ENCODE assay signal across 25 cellular contexts in genomic region chr10:42697926-42698325, GRCh38.
"Had no signal": no experiment of that assay in that cellular context is flagged by ENCODE, and none has a peak within 500 bp of the region (broad histone marks: within the 10 kb centered on the region; RNA-seq: fewer than 3 reads in every experiment).

No MANE protein-coding gene starts in this region.

- H3K9me3 ChIP-seq: esophagus squamous epithelium, heart right ventricle, left lung, mucosa of descending colon, neutrophil, right lobe of liver, thoracic aorta, tibial nerve, upper lobe of left lung had no signal

- H3K4me1 ChIP-seq: esophagus squamous epithelium, heart right ventricle, left lung, parathyroid adenoma, right lobe of liver, tibial nerve, upper lobe of left lung had no signal

- H3K27ac ChIP-seq: esophagus squamous epithelium, heart right ventricle, left lung, neutrophil, parathyroid adenoma, right lobe of liver, thoracic aorta, tibial nerve, upper lobe of left lung had no signal

- DNase-seq: effector memory CD8-positive, alpha-beta T cell; erythroblast; esophagus squamous epithelium; foreskin melanocyte; glutamatergic neuron; heart right ventricle; hippocampal formation; left cardiac atrium; left lung; mesenchymal stem cell; mucosa of descending colon; naive B cell; right lobe of liver; small intestine; stimulated activated CD4-positive, alpha-beta T cell treated with anti-CD3 and anti-CD28 coated beads, Interleukin-15, amount 100 ng/mL, for 24 hours; stimulated activated CD4-positive, alpha-beta T cell treated with anti-CD3 and anti-CD28 coated beads, Interleukin-2, amount 100 ng/mL, for 48 hours; stimulated activated naive B cell treated with anti-CD40 and anti-IgM and Interleukin-4, amounts not matched to agents 10 μg/mL and 1 μg/mL and 100 μg/mL, for 72 hours; upper lobe of left lung had no signal

- H3K79me2 ChIP-seq: parathyroid adenoma had no signal

- H3K9ac ChIP-seq: parathyroid adenoma had no signal

- H3K27me3 ChIP-seq: esophagus squamous epithelium, left lung, neutrophil, right lobe of liver, upper lobe of left lung had no signal

- H3K36me3 ChIP-seq: esophagus squamous epithelium, heart right ventricle, left lung, neutrophil, right lobe of liver, thoracic aorta, tibial nerve, upper lobe of left lung had no signal

- FAIRE-seq: endometrium, islet of Langerhans, small intestine had no signal

- H2AFZ ChIP-seq: parathyroid adenoma had no signal

- ATAC-seq: effector memory CD8-positive, alpha-beta T cell; heart right ventricle; left cardiac atrium; left lung; mucosa of descending colon; natural killer cell treated with Interleukin-12 subunit alpha and Interleukin-12 subunit beta and Interleukin-15 and Interleukin-18, amount 100 ng/mL, for 72 hours; right lobe of liver; stimulated activated naive B cell treated with anti-CD40 and anti-IgM and Interleukin-4, amounts not matched to agents 10 μg/mL and 1 μg/mL and 100 μg/mL, for 72 hours had no signal

- H3K4me3 ChIP-seq: esophagus squamous epithelium, heart right ventricle, left lung, mucosa of descending colon, right lobe of liver, thoracic aorta, tibial nerve, upper lobe of left lung had no signal
